In genomic region chr19:16185123-16185924, GRCh38 we compare ENCODE assay signal across 1 cellular context.
TF ChIP-seq lines count a peak whose summit lies in the region.

Gene FAM32A, plus strand, starts transcription at chr19:16185410. Its CDS starts 33 bp downstream, at chr19:16185443.

TF ChIP-seq in HepG2, 621 proteins besides CTCF, POLR2A, EP300 and RAD21 (continued from another document and continues in another):
- TF ChIP-seq MNT (IDR thresholded peaks at IDR 0.05) (peak; percentile 26; the same call in 1 of the 2 replicates), CENPX (CRISPR knock-in tag; IDR thresholded peaks at IDR 0.05) (no peak), MEIS1 (CRISPR knock-in tag; IDR thresholded peaks at IDR 0.05; ENCODE audit: borderline replicate concordance) (no peak), CBFB (CRISPR knock-in tag; IDR thresholded peaks at IDR 0.05) (no peak), ZBTB21 (CRISPR knock-in tag; IDR thresholded peaks at IDR 0.05) (no peak), YY1 (IDR thresholded peaks at IDR 0.05; ENCODE audit: insufficient read depth, insufficient replicate concordance, low read depth, low read length) (peak; percentile 94), ZBTB40 (IDR thresholded peaks at IDR 0.05) (peak; percentile 89), ZBTB40 (CRISPR knock-in tag; IDR thresholded peaks at IDR 0.05) (no peak), MED13 (CRISPR knock-in tag; IDR thresholded peaks at IDR 0.05) (no peak), KMT2B (CRISPR knock-in tag; IDR thresholded peaks at IDR 0.05) (peak; percentile 74), ZNF337 (CRISPR knock-in tag; IDR thresholded peaks at IDR 0.05; ENCODE audit: borderline replicate concordance, low read depth) (peak; percentile 33; the same call in 1 of the 2 replicates), SRSF4 (IDR thresholded peaks at IDR 0.05; ENCODE audit: low read depth, low read length, poor library complexity, severe bottlenecking) (no peak), YEATS4 (CRISPR knock-in tag; IDR thresholded peaks at IDR 0.05; ENCODE audit: borderline replicate concordance) (peak; percentile 26; the same call in 1 of the 2 replicates), KDM1A (CRISPR knock-in tag; IDR thresholded peaks at IDR 0.05) (no peak), ZMYM4 (CRISPR knock-in tag; IDR thresholded peaks at IDR 0.05) (peak; percentile 77), MAX (IDR thresholded peaks at IDR 0.05) (peak; percentile 62; the same call in 1 of the 2 replicates), PHF20 (CRISPR knock-in tag; IDR thresholded peaks at IDR 0.05) (peak; percentile 93), ZNF225 (CRISPR knock-in tag; IDR thresholded peaks at IDR 0.05) (peak; percentile 54; the same call in 1 of the 2 replicates), KDM4B (CRISPR knock-in tag; IDR thresholded peaks at IDR 0.05) (0 out of 2 replicates have a peak, but pooled peaks have one; percentile 16), ZNF788 (CRISPR knock-in tag; IDR thresholded peaks at IDR 0.05; ENCODE audit: borderline replicate concordance) (no peak; the same call in 1 of the 2 replicates), ZNF30 (CRISPR knock-in tag; IDR thresholded peaks at IDR 0.05) (no peak), CHD4 (IDR thresholded peaks at IDR 0.05; ENCODE audit: borderline replicate concordance, low read length) (0 out of 2 replicates have a peak, but pooled peaks have one; percentile 13), PPARG (CRISPR knock-in tag; conservative IDR thresholded peaks at IDR 0.05) (0 out of 2 replicates have a peak, but pooled peaks have one; percentile 37), TBL1XR1 (IDR thresholded peaks at IDR 0.05; ENCODE audit: borderline replicate concordance, low read length, partially characterized antibody) (peak; percentile 20), AGO1 (IDR thresholded peaks at IDR 0.05; ENCODE audit: low read depth, low read length, poor library complexity, severe bottlenecking) (no peak), PAWR (CRISPR knock-in tag; IDR thresholded peaks at IDR 0.05; ENCODE audit: borderline replicate concordance) (no peak), NFE2 (CRISPR knock-in tag; IDR thresholded peaks at IDR 0.05) (no peak), MEF2D (CRISPR knock-in tag; IDR thresholded peaks at IDR 0.05) (0 out of 2 replicates have a peak, but pooled peaks have one; percentile 41), SIX1 (CRISPR knock-in tag; IDR thresholded peaks at IDR 0.05; ENCODE audit: borderline replicate concordance) (no peak), ZFX (CRISPR knock-in tag; IDR thresholded peaks at IDR 0.05; ENCODE audit: low read depth) (peak; percentile 92), LCORL (IDR thresholded peaks at IDR 0.05) (no peak), LCORL (CRISPR knock-in tag; IDR thresholded peaks at IDR 0.05) (no peak), ZSCAN29 (CRISPR knock-in tag; conservative IDR thresholded peaks at IDR 0.05) (no peak)
- TF ChIP-seq, protein P1, sequence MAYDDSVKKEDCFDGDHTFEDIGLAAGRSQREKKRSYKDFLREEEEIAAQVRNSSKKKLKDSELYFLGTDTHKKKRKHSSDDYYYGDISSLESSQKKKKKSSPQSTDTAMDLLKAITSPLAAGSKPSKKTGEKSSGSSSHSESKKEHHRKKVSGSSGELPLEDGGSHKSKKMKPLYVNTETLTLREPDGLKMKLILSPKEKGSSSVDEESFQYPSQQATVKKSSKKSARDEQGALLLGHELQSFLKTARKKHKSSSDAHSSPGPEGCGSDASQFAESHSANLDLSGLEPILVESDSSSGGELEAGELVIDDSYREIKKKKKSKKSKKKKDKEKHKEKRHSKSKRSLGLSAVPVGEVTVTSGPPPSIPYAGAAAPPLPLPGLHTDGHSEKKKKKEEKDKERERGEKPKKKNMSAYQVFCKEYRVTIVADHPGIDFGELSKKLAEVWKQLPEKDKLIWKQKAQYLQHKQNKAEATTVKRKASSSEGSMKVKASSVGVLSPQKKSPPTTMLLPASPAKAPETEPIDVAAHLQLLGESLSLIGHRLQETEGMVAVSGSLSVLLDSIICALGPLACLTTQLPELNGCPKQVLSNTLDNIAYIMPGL (CRISPR knock-in tag; IDR thresholded peaks at IDR 0.05; ENCODE audit: borderline replicate concordance in 1 of 2, low read depth in 1 of 2): peak; percentile 55 to 88; a peak in 3 of 4 replicates
- TF ChIP-seq, protein P2, sequence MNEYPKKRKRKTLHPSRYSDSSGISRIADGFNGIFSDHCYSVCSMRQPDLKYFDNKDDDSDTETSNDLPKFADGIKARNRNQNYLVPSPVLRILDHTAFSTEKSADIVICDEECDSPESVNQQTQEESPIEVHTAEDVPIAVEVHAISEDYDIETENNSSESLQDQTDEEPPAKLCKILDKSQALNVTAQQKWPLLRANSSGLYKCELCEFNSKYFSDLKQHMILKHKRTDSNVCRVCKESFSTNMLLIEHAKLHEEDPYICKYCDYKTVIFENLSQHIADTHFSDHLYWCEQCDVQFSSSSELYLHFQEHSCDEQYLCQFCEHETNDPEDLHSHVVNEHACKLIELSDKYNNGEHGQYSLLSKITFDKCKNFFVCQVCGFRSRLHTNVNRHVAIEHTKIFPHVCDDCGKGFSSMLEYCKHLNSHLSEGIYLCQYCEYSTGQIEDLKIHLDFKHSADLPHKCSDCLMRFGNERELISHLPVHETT (CRISPR knock-in tag; conservative IDR thresholded peaks at IDR 0.05): no peak
- TF ChIP-seq, protein P3, sequence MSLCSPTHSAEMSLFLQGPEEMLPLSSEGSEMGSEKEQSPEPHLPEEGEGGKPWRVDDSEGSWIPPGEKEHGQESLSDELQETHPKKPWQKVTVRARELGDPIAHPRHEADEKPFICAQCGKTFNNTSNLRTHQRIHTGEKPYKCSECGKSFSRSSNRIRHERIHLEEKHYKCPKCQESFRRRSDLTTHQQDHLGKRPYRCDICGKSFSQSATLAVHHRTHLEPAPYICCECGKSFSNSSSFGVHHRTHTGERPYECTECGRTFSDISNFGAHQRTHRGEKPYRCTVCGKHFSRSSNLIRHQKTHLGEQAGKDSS (CRISPR knock-in tag; IDR thresholded peaks at IDR 0.05; ENCODE audit: borderline replicate concordance, low read depth): no peak; the same call in 1 of the 2 replicates
- TF ChIP-seq, protein P4, sequence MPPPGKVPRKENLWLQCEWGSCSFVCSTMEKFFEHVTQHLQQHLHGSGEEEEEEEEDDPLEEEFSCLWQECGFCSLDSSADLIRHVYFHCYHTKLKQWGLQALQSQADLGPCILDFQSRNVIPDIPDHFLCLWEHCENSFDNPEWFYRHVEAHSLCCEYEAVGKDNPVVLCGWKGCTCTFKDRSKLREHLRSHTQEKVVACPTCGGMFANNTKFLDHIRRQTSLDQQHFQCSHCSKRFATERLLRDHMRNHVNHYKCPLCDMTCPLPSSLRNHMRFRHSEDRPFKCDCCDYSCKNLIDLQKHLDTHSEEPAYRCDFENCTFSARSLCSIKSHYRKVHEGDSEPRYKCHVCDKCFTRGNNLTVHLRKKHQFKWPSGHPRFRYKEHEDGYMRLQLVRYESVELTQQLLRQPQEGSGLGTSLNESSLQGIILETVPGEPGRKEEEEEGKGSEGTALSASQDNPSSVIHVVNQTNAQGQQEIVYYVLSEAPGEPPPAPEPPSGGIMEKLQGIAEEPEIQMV (CRISPR knock-in tag; IDR thresholded peaks at IDR 0.05; ENCODE audit: low read depth): no peak
- TF ChIP-seq, protein P5, sequence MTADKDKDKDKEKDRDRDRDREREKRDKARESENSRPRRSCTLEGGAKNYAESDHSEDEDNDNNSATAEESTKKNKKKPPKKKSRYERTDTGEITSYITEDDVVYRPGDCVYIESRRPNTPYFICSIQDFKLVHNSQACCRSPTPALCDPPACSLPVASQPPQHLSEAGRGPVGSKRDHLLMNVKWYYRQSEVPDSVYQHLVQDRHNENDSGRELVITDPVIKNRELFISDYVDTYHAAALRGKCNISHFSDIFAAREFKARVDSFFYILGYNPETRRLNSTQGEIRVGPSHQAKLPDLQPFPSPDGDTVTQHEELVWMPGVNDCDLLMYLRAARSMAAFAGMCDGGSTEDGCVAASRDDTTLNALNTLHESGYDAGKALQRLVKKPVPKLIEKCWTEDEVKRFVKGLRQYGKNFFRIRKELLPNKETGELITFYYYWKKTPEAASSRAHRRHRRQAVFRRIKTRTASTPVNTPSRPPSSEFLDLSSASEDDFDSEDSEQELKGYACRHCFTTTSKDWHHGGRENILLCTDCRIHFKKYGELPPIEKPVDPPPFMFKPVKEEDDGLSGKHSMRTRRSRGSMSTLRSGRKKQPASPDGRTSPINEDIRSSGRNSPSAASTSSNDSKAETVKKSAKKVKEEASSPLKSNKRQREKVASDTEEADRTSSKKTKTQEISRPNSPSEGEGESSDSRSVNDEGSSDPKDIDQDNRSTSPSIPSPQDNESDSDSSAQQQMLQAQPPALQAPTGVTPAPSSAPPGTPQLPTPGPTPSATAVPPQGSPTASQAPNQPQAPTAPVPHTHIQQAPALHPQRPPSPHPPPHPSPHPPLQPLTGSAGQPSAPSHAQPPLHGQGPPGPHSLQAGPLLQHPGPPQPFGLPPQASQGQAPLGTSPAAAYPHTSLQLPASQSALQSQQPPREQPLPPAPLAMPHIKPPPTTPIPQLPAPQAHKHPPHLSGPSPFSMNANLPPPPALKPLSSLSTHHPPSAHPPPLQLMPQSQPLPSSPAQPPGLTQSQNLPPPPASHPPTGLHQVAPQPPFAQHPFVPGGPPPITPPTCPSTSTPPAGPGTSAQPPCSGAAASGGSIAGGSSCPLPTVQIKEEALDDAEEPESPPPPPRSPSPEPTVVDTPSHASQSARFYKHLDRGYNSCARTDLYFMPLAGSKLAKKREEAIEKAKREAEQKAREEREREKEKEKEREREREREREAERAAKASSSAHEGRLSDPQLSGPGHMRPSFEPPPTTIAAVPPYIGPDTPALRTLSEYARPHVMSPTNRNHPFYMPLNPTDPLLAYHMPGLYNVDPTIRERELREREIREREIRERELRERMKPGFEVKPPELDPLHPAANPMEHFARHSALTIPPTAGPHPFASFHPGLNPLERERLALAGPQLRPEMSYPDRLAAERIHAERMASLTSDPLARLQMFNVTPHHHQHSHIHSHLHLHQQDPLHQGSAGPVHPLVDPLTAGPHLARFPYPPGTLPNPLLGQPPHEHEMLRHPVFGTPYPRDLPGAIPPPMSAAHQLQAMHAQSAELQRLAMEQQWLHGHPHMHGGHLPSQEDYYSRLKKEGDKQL (CRISPR knock-in tag; IDR thresholded peaks at IDR 0.05; ENCODE audit: low read depth): no peak
